18 cellular contexts compared by ENCODE assay signal in genomic region chr5:72302171-72302570, GRCh38. TPM values are rescaled to one million over a fixed set of nuclear protein-coding genes. Genes with fewer than 3 reads are reported as not detected.
DNase-seq lines count a peak whose midpoint lies in the region; ATAC-seq and TF ChIP-seq lines count a peak whose summit lies in the region.
"Had no signal": no experiment of that assay in that cellular context is flagged by ENCODE, and none has a peak within 500 bp of the region (broad histone marks: within the 10 kb centered on the region; RNA-seq: fewer than 3 reads in every experiment).

No MANE protein-coding gene starts in this region.

- H3K9me3 ChIP-seq in OCI-LY7 (ENCODE audit: low read length) (no peaks in the 10 kb centered on the region), neural progenitor cell (ENCODE audit: low read depth) (no peaks in the 10 kb centered on the region), PC-9 (ENCODE audit: insufficient read depth, low read depth) (no peaks in the 10 kb centered on the region)
- H3K9me3 ChIP-seq: heart left ventricle, vagina had no signal

- H3F3A ChIP-seq in neural progenitor cell (ENCODE audit: low read depth) (peaks cover 50% of the 10 kb centered on the region), PC-9 (ENCODE audit: insufficient read depth, low read depth) (no peaks in the 10 kb centered on the region)

- H3K36me3 Mint-ChIP-seq in neural progenitor cell (peaks cover 23% of the 10 kb centered on the region), natural killer cell (no peaks in the 10 kb centered on the region)

- H3K79me2 ChIP-seq in OCI-LY7 (ENCODE audit: insufficient read depth, low read depth, low read length) (peaks cover 97% of the 10 kb centered on the region), neural progenitor cell (ENCODE audit: low read depth) (peaks cover 89% of the 10 kb centered on the region), PC-9 (ENCODE audit: low read depth) (peaks cover 64% of the 10 kb centered on the region)

- no peak overlapping the region for H2AFZ ChIP-seq in OCI-LY7 (ENCODE audit: low read length)
- H2AFZ ChIP-seq in neural progenitor cell (replicated peaks) = no peak overlapping the region
- no peak overlapping the region for H2AFZ ChIP-seq in PC-9

- H3K27me3 Mint-ChIP-seq in neural progenitor cell (ENCODE audit: insufficient read depth, low read depth) (no peaks in the 10 kb centered on the region), natural killer cell (ENCODE audit: low read depth in 2 of 2) (no peaks in the 10 kb centered on the region)
- H3K27me3 Mint-ChIP-seq: activated CD4-positive, alpha-beta memory T cell treated with anti-CD3 and anti-CD28 coated beads for 36 hours had no signal

- H3K9me3 Mint-ChIP-seq in neural progenitor cell (peaks cover 2% of the 10 kb centered on the region), natural killer cell (no peaks in the 10 kb centered on the region)
- H3K9me3 Mint-ChIP-seq: activated CD4-positive, alpha-beta memory T cell treated with anti-CD3 and anti-CD28 coated beads for 36 hours; T-helper 1 cell treated with Interleukin-12 subunit alpha and Interleukin-12 subunit beta and Interleukin-4 antibody, amounts not matched to agents 30 μg/mL and 1 μg/mL, for 36 hours had no signal

- no peaks in the 10 kb centered on the region; the same call in 1 of the 2 replicates for H3K36me3 ChIP-seq in H7 (replicated peaks; ENCODE audit: control insufficient read depth, insufficient read depth, low read length)
- peaks cover 45% of the 10 kb centered on the region for H3K36me3 ChIP-seq in OCI-LY7 (ENCODE audit: insufficient read depth, low read length)
- no peaks in the 10 kb centered on the region for H3K36me3 ChIP-seq in neural progenitor cell
- 0 out of 2 replicates have a peak, but pooled peaks cover 5% of the 10 kb centered on the region for H3K36me3 ChIP-seq in PC-9 (ENCODE audit: low read depth)
- H3K36me3 ChIP-seq: vagina had no signal

- in situ Hi-C loops in G401 (cut with HindIII; ENCODE audit: low sequenced_read_pairs) = no loop called here

- H3K4me3 ChIP-seq in H7 (ENCODE audit: insufficient read depth, low read depth, low read length) (no peak overlapping the region), OCI-LY7 (ENCODE audit: low read depth, low read length, poor library complexity, severe bottlenecking) (peak overlapping the region; percentile 47), neural progenitor cell (peak overlapping the region; percentile 27), PC-9 (no peak overlapping the region)
- H3K4me3 ChIP-seq: heart left ventricle, vagina had no signal

- BruUV-seq in OCI-LY7 (replicated peaks; lab: Mats Ljungman, UMichigan) (no TSS peak), PC-9 (replicated peaks; lab: Mats Ljungman, UMichigan) (no TSS peak)

- H3K4me3 Mint-ChIP-seq in neural progenitor cell = peak overlapping the region; percentile 16
- H3K4me3 Mint-ChIP-seq in natural killer cell = no peak overlapping the region
- H3K4me3 Mint-ChIP-seq: activated CD4-positive, alpha-beta memory T cell treated with anti-CD3 and anti-CD28 coated beads for 36 hours; T-helper 1 cell treated with Interleukin-12 subunit alpha and Interleukin-12 subunit beta and Interleukin-4 antibody, amounts not matched to agents 30 μg/mL and 1 μg/mL, for 36 hours had no signal

- intact Hi-C loops in OCI-LY7 (cut with micrococcal nuclease; ENCODE audit: unreplicated experiment) = loop anchor here (10.0 kb wide), 1 partner anchor 527 kb away; no protein-coding TSS in a partner anchor
- intact Hi-C loops in natural killer cell (cut with micrococcal nuclease) = no loop called here
- intact Hi-C loops in PC-9 (cut with micrococcal nuclease; ENCODE audit: unreplicated experiment) = loop anchor here (10.0 kb wide), 1 partner anchor 367 kb away; no protein-coding TSS in a partner anchor

- H3K9ac ChIP-seq in neural progenitor cell = no peak overlapping the region

- H3K27ac Mint-ChIP-seq in neural progenitor cell = peak overlapping the region; percentile 93
- H3K27ac Mint-ChIP-seq in natural killer cell = no peak overlapping the region
- H3K27ac Mint-ChIP-seq: activated CD4-positive, alpha-beta memory T cell treated with anti-CD3 and anti-CD28 coated beads for 36 hours; T-helper 1 cell treated with Interleukin-12 subunit alpha and Interleukin-12 subunit beta and Interleukin-4 antibody, amounts not matched to agents 30 μg/mL and 1 μg/mL, for 36 hours had no signal

- CTCF ChIA-PET in OCI-LY7 (lab: Charles Lee; ENCODE audit: unreplicated experiment) = interaction anchor here (0.7 to 1.4 kb wide), 2 partner anchors 10 to 17 kb away, joined by 4 to 5 read pairs; no protein-coding TSS in a partner anchor
- CTCF ChIA-PET in PC-9 (lab: Charles Lee) = no interaction called here

- H3K4me1 Mint-ChIP-seq in neural progenitor cell (peaks cover 22% of the 10 kb centered on the region), natural killer cell (peaks cover 46 to 51% of the 10 kb centered on the region in 2 donors)

- H3K27me3 ChIP-seq in H7 (ENCODE audit: control insufficient read depth, insufficient read depth, low read length) (no peaks in the 10 kb centered on the region), neural progenitor cell (no peaks in the 10 kb centered on the region), PC-9 (ENCODE audit: insufficient read depth, low read depth) (no peaks in the 10 kb centered on the region)
- H3K27me3 ChIP-seq: heart left ventricle, vagina had no signal

- H3K27ac ChIP-seq in OCI-LY7 (ENCODE audit: low read depth, low read length, poor library complexity, severe bottlenecking) (peak overlapping the region; percentile 86), neural progenitor cell (peak overlapping the region; percentile 95), PC-9 (no peak overlapping the region)
- H3K27ac ChIP-seq: heart left ventricle, vagina, VCaP had no signal

- POLR2A ChIA-PET in OCI-LY7 (lab: Charles Lee) (interaction anchor here (1.2 to 8.8 kb wide), 4 partner anchors 10 to 159 kb away, joined by 3 to 97 read pairs (median 40); partner anchors contain the start of genes MRPS27 and PTCD2), PC-9 (lab: Charles Lee; ENCODE audit: unreplicated experiment) (interaction anchor here (0.7 kb wide), 1 partner anchor 52 kb away, joined by 8 read pairs; no protein-coding TSS in a partner anchor)

- peaks cover 97% of the 10 kb centered on the region for H3K4me1 ChIP-seq in OCI-LY7 (ENCODE audit: insufficient read depth, low read length, poor library complexity, severe bottlenecking)
- peaks cover 53% of the 10 kb centered on the region for H3K4me1 ChIP-seq in neural progenitor cell
- H3K4me1 ChIP-seq in PC-9 (replicated peaks; ENCODE audit: insufficient read depth) = peaks cover 8% of the 10 kb centered on the region

- H3K4me2 ChIP-seq in OCI-LY7 (ENCODE audit: low read length) = peak overlapping the region; percentile 72
- H3K4me2 ChIP-seq in neural progenitor cell = peak overlapping the region; percentile 53
- no peak overlapping the region for H3K4me2 ChIP-seq in PC-9

- TF ChIP-seq CTCF in OCI-LY7 (conservative IDR thresholded peaks at IDR 0.05; ENCODE audit: low read length) (no peak), neural progenitor cell (IDR thresholded peaks at IDR 0.05) (no peak), natural killer cell (IDR thresholded peaks at IDR 0.05) (no peak), PC-9 (conservative IDR thresholded peaks at IDR 0.05) (no peak)

- ATAC-seq in natural killer cell = no peak
- ATAC-seq: heart left ventricle had no signal

- no peaks in the 10 kb centered on the region for H4K20me1 ChIP-seq in OCI-LY7 (ENCODE audit: insufficient read depth, low read length)
- no peaks in the 10 kb centered on the region for H4K20me1 ChIP-seq in neural progenitor cell (ENCODE audit: low read depth)
- no peaks in the 10 kb centered on the region for H4K20me1 ChIP-seq in PC-9 (ENCODE audit: insufficient read depth)

- DNase-seq in H7 (peak; percentile 72), OCI-LY7 (ENCODE audit: low spot score) (no peak), iPS DF 19.7 (ENCODE audit: low read depth, low spot score) (peak; percentile 73), neural progenitor cell (ENCODE audit: low spot score) (peak; percentile 89), natural killer cell (no peak), NCI-H1930 (lab: John Stamatoyannopoulos, UW) (no peak), G401 (ENCODE audit: low spot score) (no peak), PC-9 (no peak)
- DNase-seq: activated CD4-positive, alpha-beta memory T cell treated with anti-CD3 and anti-CD28 coated beads for 36 hours; activated naive CD4-positive, alpha-beta T cell treated with Interleukin-2 at 50 U/mL for 16 hours; DMS79 treated with DMSO at 0.1 percent for 48 hours; heart left ventricle; NCI-H1436; NCI-H226; Right ventricle myocardium superior had no signal

- H3K9me2 ChIP-seq in OCI-LY7 (ENCODE audit: insufficient read depth, low read length) = no peaks in the 10 kb centered on the region
- no peaks in the 10 kb centered on the region for H3K9me2 ChIP-seq in PC-9 (ENCODE audit: insufficient read depth)

RNA-seq across cellular contexts. Expression of gene MRPS27, which starts 17.9 kb away (rescaled TPM):
- total RNA-seq in H7 (2014; rRNA removed; shearing (Covaris generic)) = 119 and 127 TPM in 2 replicates
- total RNA-seq in OCI-LY7 (2014; rRNA removed; shearing (Covaris generic)) = 54.1 and 62.6 TPM in 2 replicates
- total RNA-seq in OCI-LY7 (2022) (70.9 and 74.6 TPM in 2 replicates), neural progenitor cell (ENCODE audit: low replicate concordance) (122 and 154 TPM in 2 replicates), natural killer cell (10 to 100 TPM; 25.5 to 36.5 (median 36.3) TPM), PC-9 (2021) (71.0 and 73.1 TPM in 2 replicates)
- total RNA-seq in G401 (2014; rRNA removed; shearing (Covaris generic)) = 155 and 193 TPM in 2 replicates

RNA-seq across cellular contexts. Expression of gene PTCD2, which starts 18.0 kb away (rescaled TPM):
- 15.0 and 16.6 TPM in 2 replicates for total RNA-seq in H7 (2014; rRNA removed; shearing (Covaris generic))
- 11.7 and 14.1 TPM in 2 replicates for total RNA-seq in OCI-LY7 (2014; rRNA removed; shearing (Covaris generic))
- 15.5 and 17.9 TPM in 2 replicates for total RNA-seq in OCI-LY7 (2022)
- 13.7 and 13.8 TPM in 2 replicates for total RNA-seq in neural progenitor cell (ENCODE audit: low replicate concordance)
- total RNA-seq in natural killer cell = 1 to 10 TPM; 4.9 to 5.9 (median 5.0) TPM
- total RNA-seq in G401 (2014; rRNA removed; shearing (Covaris generic)) = 13.2 and 19.9 TPM in 2 replicates
- 13.4 and 15.5 TPM in 2 replicates for total RNA-seq in PC-9 (2021)

Comparison
In these comparisons a context has a peak if more than half of its experiments do, and no peak if none do; other contexts are left out.
1. DNase-seq: peak in H7 (single experiment), iPS DF 19.7 (single experiment) and neural progenitor cell (single experiment); none in OCI-LY7 (single experiment), natural killer cell (single experiment), NCI-H1930 (0 of 2), G401 (single experiment) and PC-9 (0 of 2).
2. H3K4me3 ChIP-seq: peak in OCI-LY7 (single experiment) and neural progenitor cell (single experiment); none in H7 (single experiment) and PC-9 (single experiment).